In genomic region chr6:20402181-20403079, GRCh38 we compare ENCODE assay signal across 8 cellular contexts. TPM values are rescaled to one million over a fixed set of nuclear protein-coding genes. Genes with fewer than 3 reads are reported as not detected.
DNase-seq lines count a peak whose midpoint lies in the region; ATAC-seq and TF ChIP-seq lines count a peak whose summit lies in the region.

No MANE protein-coding gene starts in this region.

- peak overlapping the region; percentile 40; the same call in 1 of the 2 replicates for H2AFZ ChIP-seq in PC-3 (ENCODE audit: low read length)
- H2AFZ ChIP-seq in neuron (ENCODE audit: low read depth, low read length) = peak overlapping the region; percentile 48

- CTCF ChIA-PET in HEK293 (lab: Yijun Ruan, JAX) (interaction anchor here (0.6 kb wide), 1 partner anchor 18 kb away, joined by 3 read pairs; no protein-coding TSS in a partner anchor), PC-3 (lab: Charles Lee) (interaction anchor here (0.6 kb wide), 1 partner anchor 125 kb away, joined by 6 read pairs; no protein-coding TSS in a partner anchor)

- TF ChIP-seq CTCF in CD14-positive monocyte (IDR thresholded peaks at IDR 0.05) (no peak), HEK293 (tag by site-specific recombination; IDR thresholded peaks at IDR 0.05) (no peak), PC-3 (conservative IDR thresholded peaks at IDR 0.05; ENCODE audit: low read depth, low read length) (no peak), upper lobe of left lung (IDR thresholded peaks at IDR 0.05) (no peak)

- H4K20me1 ChIP-seq in PC-3 (ENCODE audit: low read length) = peaks cover 26% of the 10 kb centered on the region

- TF ChIP-seq EP300 in upper lobe of left lung (IDR thresholded peaks at IDR 0.05) = no peak

- H3K9me3 ChIP-seq in HEK293 (ENCODE audit: control insufficient read depth, insufficient read depth, low read depth, low read length) (no peaks in the 10 kb centered on the region), PC-3 (ENCODE audit: low read length) (no peaks in the 10 kb centered on the region), neuron (ENCODE audit: low read length) (no peaks in the 10 kb centered on the region), upper lobe of left lung (no peaks in the 10 kb centered on the region)

- H3K27ac Mint-ChIP-seq in CD14-positive monocyte = peak overlapping the region; percentile 83 to 98 (median 93)

- H3K4me1 ChIP-seq in HEK293 (ENCODE audit: control insufficient read depth, insufficient read depth, low read length) = no peaks in the 10 kb centered on the region
- H3K4me1 ChIP-seq in PC-3 (ENCODE audit: insufficient read depth, low read length) = peaks cover 19% of the 10 kb centered on the region
- peaks cover 13% of the 10 kb centered on the region for H3K4me1 ChIP-seq in neuron (ENCODE audit: insufficient read depth, low read length)
- peaks cover 0 to 39% (median 7%) of the 10 kb centered on the region in 4 donors for H3K4me1 ChIP-seq in upper lobe of left lung

- no peaks in the 10 kb centered on the region for H3F3A ChIP-seq in PC-3 (ENCODE audit: low read length, unreplicated experiment)

- no peaks in the 10 kb centered on the region for H3K9me2 ChIP-seq in PC-3 (replicated peaks; ENCODE audit: low read length)

- H3K4me3 ChIP-seq in HEK293 (ENCODE audit: low read depth, low read length) = peak overlapping the region; percentile 94
- peak overlapping the region; percentile 90 for H3K4me3 ChIP-seq in PC-3 (ENCODE audit: low read length)
- peak overlapping the region; percentile 67 for H3K4me3 ChIP-seq in neuron (ENCODE audit: low read length)
- H3K4me3 ChIP-seq in upper lobe of left lung = peak overlapping the region; percentile 37 to 88 (median 75)

- BruUV-seq in PC-3 (replicated peaks; lab: Mats Ljungman, UMichigan) = no TSS peak

- H3K36me3 Mint-ChIP-seq in CD14-positive monocyte = peaks cover 7 to 11% of the 10 kb centered on the region in 2 donors

- POLR2A ChIA-PET in HEK293 (lab: Yijun Ruan, JAX) = interaction anchor here (0.6 to 1.4 kb wide), 9 partner anchors 24 to 1191 kb away, joined by 3 to 6 read pairs (median 4); partner anchors contain the start of genes CDKAL1, MBOAT1 and SOX4
- POLR2A ChIA-PET in PC-3 (lab: Charles Lee; ENCODE audit: unreplicated experiment) = no interaction called here

- H3K9ac ChIP-seq in PC-3 (ENCODE audit: low read length) = peak overlapping the region; percentile 99

- intact Hi-C loops in CD14-positive monocyte (cut with micrococcal nuclease) = loop anchor here (5.0 to 10.0 kb wide), 6 partner anchors 40 to 130 kb away; partner anchors contain the start of gene CDKAL1 (in 1 of the 2)
- intact Hi-C loops in PC-3 (cut with micrococcal nuclease) = loop anchor here (5.0 to 10.0 kb wide), 4 partner anchors 52 to 310 kb away; no protein-coding TSS in a partner anchor

- peak; percentile 63 for DNase-seq in CD14-positive monocyte (ENCODE audit: low spot score)
- peak; percentile 60 for DNase-seq in PC-3
- DNase-seq in activated T-helper 9 cell treated with anti-CD3 and anti-CD28 coated beads, Interleukin-2, amount 50 U/mL, for 16 hours (ENCODE audit: low read depth) = peak; percentile 17
- peak; percentile 29 for DNase-seq in foreskin melanocyte
- DNase-seq in upper lobe of left lung = peak; percentile 49 to 92

- WGBS in upper lobe of left lung, 2 donors = 0 to 1% methylated on average over 37 to 44 of the region's 83 CpGs

- H3K4me3 Mint-ChIP-seq in CD14-positive monocyte = peak overlapping the region; percentile 88 to 95

- peak overlapping the region; percentile 92 for H3K4me2 ChIP-seq in PC-3 (ENCODE audit: low read length)

- peaks cover 50% of the 10 kb centered on the region for H3K79me2 ChIP-seq in PC-3 (ENCODE audit: low read length)

- H3K27me3 ChIP-seq in PC-3 (ENCODE audit: low read length) (no peaks in the 10 kb centered on the region), neuron (ENCODE audit: insufficient read depth, low read length) (no peaks in the 10 kb centered on the region), upper lobe of left lung (no peaks in the 10 kb centered on the region)

- H3K27me3 Mint-ChIP-seq in CD14-positive monocyte (ENCODE audit: low read depth in 3 of 3) = peaks cover 1 to 5% (median 4%) of the 10 kb centered on the region in 3 donors

- peak in 2 of 4 donors; percentile 2 to 18 for TF ChIP-seq POLR2A in upper lobe of left lung (IDR thresholded peaks at IDR 0.05)

- H3K27ac ChIP-seq in HEK293 (ENCODE audit: extremely low read depth, low read depth, low read length) = peak overlapping the region; percentile 100
- peak overlapping the region; percentile 96 for H3K27ac ChIP-seq in PC-3 (ENCODE audit: low read length)
- H3K27ac ChIP-seq in upper lobe of left lung = peak overlapping the region; percentile 86 to 96 (median 93)

- 0 out of 2 replicates have a peak, but pooled peaks have one; percentile 0 for ATAC-seq in PC-3
- ATAC-seq in upper lobe of left lung (ENCODE audit: low FRiP score in 2 of 2) = peak in 1 of 2 donors; percentile 52
- ATAC-seq in GM18867 (IDR thresholded peaks at IDR 0.05; ENCODE audit: unreplicated experiment) = no peak

- no peaks in the 10 kb centered on the region for H3K9me3 Mint-ChIP-seq in CD14-positive monocyte

- H3K36me3 ChIP-seq in HEK293 (ENCODE audit: control insufficient read depth in 2 of 2, insufficient read depth in 1 of 2, low read length in 2 of 2) (peaks cover 7 to 20% of the 10 kb centered on the region in 2 experiments; a peak in 2 of 3 replicates), PC-3 (ENCODE audit: low read depth, low read length) (peaks cover 18% of the 10 kb centered on the region), neuron (ENCODE audit: insufficient read depth, low read length) (peaks cover 10% of the 10 kb centered on the region), upper lobe of left lung (no peaks in the 10 kb centered on the region)

- peaks cover 30% of the 10 kb centered on the region for H3K4me1 Mint-ChIP-seq in CD14-positive monocyte

TF ChIP-seq in HEK293, 187 proteins besides CTCF, POLR2A, EP300 and RAD21 (continues in another document):
- TF ChIP-seq ZSCAN18 (tag by site-specific recombination; IDR thresholded peaks at IDR 0.05) (no peak), ZNF777 (tag by site-specific recombination; IDR thresholded peaks at IDR 0.05; ENCODE audit: borderline replicate concordance) (0 out of 2 replicates have a peak, but pooled peaks have one; percentile 38), REPIN1 (tag by site-specific recombination; IDR thresholded peaks at IDR 0.05; ENCODE audit: low read depth) (no peak), ZNF610 (tag by site-specific recombination; IDR thresholded peaks at IDR 0.05; ENCODE audit: borderline replicate concordance) (no peak), BCL11B (tag by site-specific recombination; IDR thresholded peaks at IDR 0.05; ENCODE audit: low read depth) (0 out of 2 replicates have a peak, but pooled peaks have one; percentile 31), ZNF621 (tag by site-specific recombination; IDR thresholded peaks at IDR 0.05) (no peak), SCRT2 (tag by site-specific recombination; IDR thresholded peaks at IDR 0.05) (no peak), GLIS2 (tag by site-specific recombination; IDR thresholded peaks at IDR 0.05) (peak; percentile 55; the same call in 1 of the 2 replicates), ZNF548 (tag by site-specific recombination; IDR thresholded peaks at IDR 0.05) (no peak), ZNF19 (tag by site-specific recombination; IDR thresholded peaks at IDR 0.05; ENCODE audit: low read depth) (no peak), ZNF530 (tag by site-specific recombination; IDR thresholded peaks at IDR 0.05; ENCODE audit: low read depth) (no peak), ZNF704 (tag by site-specific recombination; IDR thresholded peaks at IDR 0.05) (no peak), ZNF426 (tag by site-specific recombination; IDR thresholded peaks at IDR 0.05) (no peak), ZNF239 (tag by site-specific recombination; IDR thresholded peaks at IDR 0.05) (no peak), ZBTB17 (tag by site-specific recombination; IDR thresholded peaks at IDR 0.05) (no peak)
- TF ChIP-seq, protein P1, sequence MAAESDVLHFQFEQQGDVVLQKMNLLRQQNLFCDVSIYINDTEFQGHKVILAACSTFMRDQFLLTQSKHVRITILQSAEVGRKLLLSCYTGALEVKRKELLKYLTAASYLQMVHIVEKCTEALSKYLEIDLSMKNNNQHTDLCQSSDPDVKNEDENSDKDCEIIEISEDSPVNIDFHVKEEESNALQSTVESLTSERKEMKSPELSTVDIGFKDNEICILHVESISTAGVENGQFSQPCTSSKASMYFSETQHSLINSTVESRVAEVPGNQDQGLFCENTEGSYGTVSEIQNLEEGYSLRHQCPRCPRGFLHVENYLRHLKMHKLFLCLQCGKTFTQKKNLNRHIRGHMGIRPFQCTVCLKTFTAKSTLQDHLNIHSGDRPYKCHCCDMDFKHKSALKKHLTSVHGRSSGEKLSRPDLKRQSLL (tag by site-specific recombination; IDR thresholded peaks at IDR 0.05) = no peak

RNA-seq across cellular contexts. Expression of gene E2F3, which starts 0.8 kb away (rescaled TPM):
- polyA plus RNA-seq in CD14-positive monocyte = 1 to 10 TPM; 7.5 to 8.9 TPM
- total RNA-seq in PC-3 (2014; rRNA removed) (8.8 and 10.8 TPM in 2 replicates), upper lobe of left lung (10 to 100 TPM in 1 of 6 donors, 1 to 10 TPM in 5; 4.0 to 10.8 (median 6.5) TPM)

Comparison
In these comparisons a context has a peak if more than half of its experiments do, and no peak if none do; other contexts are left out.
1. DNase-seq: peak in every context shown above with its lines; median percentile 70 in upper lobe of left lung; 63 in CD14-positive monocyte; 60 in PC-3; 29 in foreskin melanocyte; 17 in activated T-helper 9 cell treated with anti-CD3 and anti-CD28 coated beads, Interleukin-2, amount 50 U/mL, for 16 hours.